Comparison of ENCODE assay signal across 30 cellular contexts in genomic region chr13:50919291-50919690, GRCh38. TPM values are rescaled to one million over a fixed set of nuclear protein-coding genes. Genes with fewer than 3 reads are reported as not detected.
DNase-seq lines count a peak whose midpoint lies in the region; ATAC-seq, FAIRE-seq and TF ChIP-seq lines count a peak whose summit lies in the region.
"Had no signal": no experiment of that assay in that cellular context is flagged by ENCODE, and none has a peak within 500 bp of the region (broad histone marks: within the 10 kb centered on the region; RNA-seq: fewer than 3 reads in every experiment).

No MANE protein-coding gene starts in this region.

- H3K4me3 ChIP-seq in pancreas (no peak overlapping the region), H7 (ENCODE audit: insufficient read depth, low read depth, low read length) (no peak overlapping the region)
- H3K4me3 ChIP-seq: adrenal gland, GM23248, lower lobe of right lung, suprapubic skin, upper lobe of right lung had no signal

- H3K27me3 Mint-ChIP-seq in CD14-positive monocyte (ENCODE audit: low read depth in 3 of 3), result no peaks in the 10 kb centered on the region
- no peaks in the 10 kb centered on the region for H3K27me3 Mint-ChIP-seq in T-helper 17 cell
- no peaks in the 10 kb centered on the region for H3K27me3 Mint-ChIP-seq in naive B cell
- H3K27me3 Mint-ChIP-seq: CD4-positive, alpha-beta memory T cell had no signal

- H3K4me3 Mint-ChIP-seq in CD14-positive monocyte, result no peak overlapping the region
- H3K4me3 Mint-ChIP-seq in T-helper 17 cell, result no peak overlapping the region
- peak overlapping the region in 2 of 8 donors; percentile 0 to 17 for H3K4me3 Mint-ChIP-seq in naive B cell

- peaks cover 16 to 27% (median 24%) of the 10 kb centered on the region in 7 donors for H3K9me3 Mint-ChIP-seq in CD14-positive monocyte
- H3K9me3 Mint-ChIP-seq in naive B cell, result peaks cover 8 to 29% (median 25%) of the 10 kb centered on the region in 7 donors

- no peak for TF ChIP-seq CTCF in CD14-positive monocyte (IDR thresholded peaks at IDR 0.05)
- TF ChIP-seq CTCF in pancreas (IDR thresholded peaks at IDR 0.05), result no peak

- 82 to 93% methylated on average over 2 of the region's 2 CpGs for WGBS in pancreas, 2 donors

- intact Hi-C loops in CD14-positive monocyte (cut with micrococcal nuclease), result loop anchor here (5.0 to 10.0 kb wide), 4 partner anchors 204 to 922 kb away; partner anchors contain the start of gene TRIM13 (in 1 of the 2)
- intact Hi-C loops in pancreas (cut with DNase I), result no loop called here

- H3K4me1 Mint-ChIP-seq in CD14-positive monocyte (peaks cover 70% of the 10 kb centered on the region), T-helper 17 cell (peaks cover 42% of the 10 kb centered on the region), naive B cell (peaks cover 61 to 68% (median 67%) of the 10 kb centered on the region in 3 donors)

- peaks cover 0 to 11% (median 7%) of the 10 kb centered on the region in 3 donors for H3K4me1 ChIP-seq in pancreas

- H3K36me3 ChIP-seq in pancreas (no peaks in the 10 kb centered on the region), H7 (replicated peaks; ENCODE audit: control insufficient read depth, insufficient read depth, low read length) (no peaks in the 10 kb centered on the region)
- H3K36me3 ChIP-seq: adrenal gland, brain microvascular endothelial cell, lower lobe of right lung, suprapubic skin, upper lobe of right lung had no signal

- peaks cover 16 to 19% of the 10 kb centered on the region in 2 donors for H3K36me3 Mint-ChIP-seq in CD14-positive monocyte
- peaks cover 2% of the 10 kb centered on the region for H3K36me3 Mint-ChIP-seq in T-helper 17 cell (ENCODE audit: low read depth)
- H3K36me3 Mint-ChIP-seq in naive B cell, result peaks cover 24 to 25% of the 10 kb centered on the region in 2 donors

- no peak for DNase-seq in CD14-positive monocyte (ENCODE audit: low spot score)
- DNase-seq in Kasumi-1 (lab: John Stamatoyannopoulos, UW), result peak; percentile 62 to 67
- no peak for DNase-seq in T-helper 17 cell
- DNase-seq in naive B cell, result no peak
- DNase-seq in pancreas, result no peak
- no peak for DNase-seq in H7
- DNase-seq: activated CD4-positive, alpha-beta T cell treated with anti-CD3 and anti-CD28 coated beads for 4 hours; activated naive CD4-positive, alpha-beta T cell; activated T-cell treated with anti-CD3 and anti-CD28 coated beads, Interleukin-2, amount 50 U/mL, for 48 hours; adrenal gland; brain microvascular endothelial cell; CD4-positive, alpha-beta memory T cell; DMS 273 treated with DMSO at 0.1 percent for 48 hours; effector CD8-positive, alpha-beta T cell; EL; GM23248; head of caudate nucleus; KG1; kidney; lower lobe of right lung; NCI-H1694; NCI-H2171; NCI-H526; stimulated activated CD4-positive, alpha-beta T cell treated with anti-CD3 and anti-CD28 coated beads, Interleukin-4, amount 100 ng/mL, for 4 hours; stimulated activated naive CD4-positive, alpha-beta T cell; T-helper 2 cell; upper lobe of right lung had no signal

- H3K27ac Mint-ChIP-seq in CD14-positive monocyte, result peak overlapping the region; percentile 15 to 92 (median 81)
- peak overlapping the region; percentile 24 for H3K27ac Mint-ChIP-seq in T-helper 17 cell
- peak overlapping the region in 4 of 6 donors; percentile 26 to 75 (median 66) for H3K27ac Mint-ChIP-seq in naive B cell

- no peak for ATAC-seq in T-helper 17 cell
- ATAC-seq in naive B cell (ENCODE audit: low read depth in 2 of 2), result no peak
- no peak for ATAC-seq in pancreas
- no peak for ATAC-seq in activated CD4-positive, CD25-positive, alpha-beta regulatory T cell treated with anti-CD3 and anti-CD28 coated beads, Interleukin-2, amount 50 U/mL, for 24 hours
- ATAC-seq: sciatic nerve, upper lobe of right lung had no signal

- no peak for FAIRE-seq in pancreas (lab: Jason Lieb, UNC)
- FAIRE-seq: kidney had no signal

- H3K27ac ChIP-seq in pancreas, result no peak overlapping the region
- H3K27ac ChIP-seq: adrenal gland, brain microvascular endothelial cell, GM23248, lower lobe of right lung, suprapubic skin, upper lobe of right lung had no signal

- peaks cover 9% of the 10 kb centered on the region for H3K9me3 ChIP-seq in T-helper 17 cell (ENCODE audit: control insufficient read depth, low read length, poor library complexity, severe bottlenecking)
- H3K9me3 ChIP-seq in pancreas, result no peaks in the 10 kb centered on the region

- H3K27me3 ChIP-seq in pancreas, result no peaks in the 10 kb centered on the region
- no peaks in the 10 kb centered on the region for H3K27me3 ChIP-seq in H7 (ENCODE audit: control insufficient read depth, insufficient read depth, low read length)
- H3K27me3 ChIP-seq: adrenal gland, brain microvascular endothelial cell, suprapubic skin, upper lobe of right lung had no signal

RNA-seq across cellular contexts. Expression of gene RNASEH2B, which starts 9.7 kb away (rescaled TPM):
- polyA plus RNA-seq in CD14-positive monocyte (10 to 100 TPM; 65.9 to 71.5 TPM), naive B cell (ENCODE audit: low read depth in 6 of 6) (100 to 1,000 TPM; 169 to 257 (median 216) TPM), pancreas (10 to 100 TPM; 24.8 to 41.6 TPM)
- total RNA-seq in T-helper 17 cell (10 to 100 TPM; 64.2 to 66.0 TPM), pancreas (10 to 100 TPM; 19.0 to 24.8 (median 22.4) TPM)
- 40.9 and 47.3 TPM in 2 replicates for total RNA-seq in H7 (2014; rRNA removed; shearing (Covaris generic))

Comparison
In these comparisons a context has a peak if more than half of its experiments do, and no peak if none do; other contexts are left out.
1. DNase-seq: peak in Kasumi-1 (2 of 2); none in CD14-positive monocyte (single experiment), T-helper 17 cell (0 of 3), naive B cell (single experiment), pancreas (0 of 6) and H7 (single experiment).
2. H3K27ac Mint-ChIP-seq: peak in every context shown above with its lines; median percentile 81 in CD14-positive monocyte; 66 in naive B cell; 24 in T-helper 17 cell.
3. intact Hi-C loops: an anchor here in CD14-positive monocyte (5.0 to 10.0 kb wide); none called in pancreas.